Comparison of ENCODE assay signal across 29 cellular contexts in the genomic region with DNA sequence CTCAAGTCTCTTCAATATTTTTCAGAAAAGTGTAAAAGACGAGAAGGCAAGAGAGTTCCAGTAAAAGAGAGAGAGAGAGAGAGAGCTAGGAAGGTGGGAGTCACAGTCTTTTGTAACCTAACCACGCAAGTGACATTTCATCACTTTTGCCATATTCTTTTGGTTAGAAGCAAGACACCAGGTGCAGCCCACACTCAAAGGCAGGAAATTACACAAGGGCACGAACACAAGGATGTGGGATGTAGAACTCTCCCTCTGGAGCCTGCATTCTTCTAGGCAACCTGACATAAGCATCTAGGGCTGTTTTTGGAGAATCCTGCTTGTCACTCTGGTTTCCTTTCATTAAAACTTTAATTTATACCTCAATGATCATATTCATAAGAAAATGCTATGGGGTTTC.
"Had no signal": no experiment of that assay in that cellular context is flagged by ENCODE, and none has a peak within 500 bp of the region (broad histone marks: within the 10 kb centered on the region; RNA-seq: fewer than 3 reads in every experiment).

No MANE protein-coding gene starts in this region.

- H3K27ac ChIP-seq: ascending aorta, cardiac muscle cell, colonic mucosa, SJSA1 had no signal

- DNase-seq: activated CD4-positive, alpha-beta T cell treated with anti-CD3 and anti-CD28 coated beads, Interleukin-2, amount 10 ng/mL, durations not matched to agents 24 days and 14 days; activated CD4-positive, alpha-beta T cell treated with anti-CD3 and anti-CD28 coated beads, Interleukin-2, amount 50 U/mL, for 4 hours; activated CD8-positive, alpha-beta T cell treated with anti-CD3 and anti-CD28 coated beads for 36 hours; activated gamma-delta T cell; activated naive CD4-positive, alpha-beta T cell treated with Interleukin-2 at 50 U/mL for 16 hours; activated naive CD8-positive, alpha-beta T cell treated with anti-CD3 and anti-CD28 coated beads, Interleukin-2, amount 10 ng/mL, durations not matched to agents 7 days and 5 days; activated T-cell treated with anti-CD3 and anti-CD28 coated beads, Interleukin-2, amount 50 U/mL, for 24 hours; amygdala; colonic mucosa; KG1; MG63; NCI-H1092; NCI-H1436 treated with DMSO at 0.1 percent for 48 hours; NCI-H1694 treated with DMSO at 0.1 percent for 48 hours; NCI-H2029; NCI-H510A; NCI-H526 treated with DMSO at 0.1 percent for 48 hours; NCI-H774; RPMI8226; SHP77 treated with DMSO at 0.1 percent for 48 hours; SK-N-SH; SW 1271; T-helper 1 cell; T-helper 2 cell; T-helper 9 cell had no signal

- H3K9ac ChIP-seq: SK-N-SH had no signal

- H3K4me1 ChIP-seq: ascending aorta, colonic mucosa, SJSA1 had no signal

- H3K4me2 ChIP-seq: SK-N-SH had no signal

- H3K9me3 ChIP-seq: ascending aorta, colonic mucosa, MG63 had no signal

- H3K27me3 ChIP-seq: ascending aorta, cardiac muscle cell, colonic mucosa, MG63, SJSA1 had no signal

- H3K4me3 ChIP-seq: ascending aorta, cardiac muscle cell, colonic mucosa, MG63, SJSA1 had no signal

- H3K36me3 ChIP-seq: ascending aorta, cardiac muscle cell, colonic mucosa, MG63, SJSA1 had no signal

- ATAC-seq: activated CD8-positive, alpha-beta T cell treated with anti-CD3 and anti-CD28 coated beads for 36 hours; Panc1 had no signal
